Comparison of ENCODE assay signal across 1 cellular context in genomic region chr9:116286287-116286686, GRCh38.
TF ChIP-seq lines count a peak whose summit lies in the region.

No MANE protein-coding gene starts in this region.

TF ChIP-seq in HepG2, 621 proteins besides CTCF, POLR2A, EP300 and RAD21 (continued from another document):
- TF ChIP-seq ZNF800 (CRISPR knock-in tag; IDR thresholded peaks at IDR 0.05) (no peak), CEBPB (IDR thresholded peaks at IDR 0.05; ENCODE audit: borderline replicate concordance, low read depth, low read length) (no peak), ELF3 (CRISPR knock-in tag; IDR thresholded peaks at IDR 0.05) (no peak), ATRX (CRISPR knock-in tag; IDR thresholded peaks at IDR 0.05; ENCODE audit: borderline replicate concordance) (no peak), ZNF468 (CRISPR knock-in tag; IDR thresholded peaks at IDR 0.05) (no peak), NFRKB (IDR thresholded peaks at IDR 0.05) (no peak), HDAC2 (CRISPR knock-in tag; IDR thresholded peaks at IDR 0.05) (no peak), RFX1 (IDR thresholded peaks at IDR 0.05) (no peak)
